12 cellular contexts compared by ENCODE assay signal in the genomic region with DNA sequence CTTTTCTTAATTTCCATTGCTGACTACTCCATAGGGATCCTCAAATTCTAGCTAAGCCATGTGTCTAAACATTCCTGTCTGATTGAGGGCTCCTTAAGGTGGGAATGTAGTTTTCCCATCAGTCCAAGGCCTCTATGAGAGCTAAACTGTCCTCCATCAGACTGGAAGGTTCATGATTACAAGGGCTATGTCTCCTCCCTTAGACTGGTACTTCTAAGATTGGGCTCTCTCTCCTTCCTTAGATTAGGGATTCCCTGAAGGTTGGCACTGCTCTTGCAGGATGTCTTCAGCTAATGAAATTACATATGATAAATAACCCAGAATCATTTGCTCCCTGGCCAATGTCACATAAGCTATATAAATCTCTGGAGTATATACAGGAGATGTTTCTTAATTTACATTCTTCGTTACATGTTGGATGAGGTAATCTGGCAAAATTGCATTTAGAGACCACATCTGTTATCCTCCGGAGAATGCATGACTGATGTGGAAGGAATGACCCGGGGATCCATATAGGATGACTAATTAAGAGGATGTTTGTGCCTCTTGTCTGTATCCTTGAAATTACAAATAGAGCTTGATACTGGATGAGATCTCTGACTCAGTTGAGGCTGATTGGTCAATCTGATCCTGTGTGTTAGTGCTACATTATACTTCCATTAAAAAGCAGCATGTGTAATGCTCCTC.
DNase-seq lines count a peak whose midpoint lies in the region; ATAC-seq lines count a peak whose summit lies in the region.
"Had no signal": no experiment of that assay in that cellular context is flagged by ENCODE, and none has a peak within 500 bp of the region (broad histone marks: within the 10 kb centered on the region; RNA-seq: fewer than 3 reads in every experiment).

No MANE protein-coding gene starts in this region.

- peak; percentile 11 for DNase-seq in DMS 273 (lab: John Stamatoyannopoulos, UW; ENCODE audit: unreplicated experiment)
- DNase-seq in DMS 273 treated with DMSO at 0.1 percent for 48 hours (lab: John Stamatoyannopoulos, UW), result no peak
- peak; percentile 90 to 95 for DNase-seq in SW 1271 (lab: John Stamatoyannopoulos, UW)
- DNase-seq in fibroblast of the conjunctiva (ENCODE audit: low read depth), result peak; percentile 92
- peak; percentile 91 for DNase-seq in stromal cell of bone marrow (ENCODE audit: low read depth)
- no peak for DNase-seq in NCI-H69 (lab: John Stamatoyannopoulos, UW)
- no peak for DNase-seq in DMS53 treated with DMSO at 0.1 percent for 48 hours (lab: John Stamatoyannopoulos, UW; ENCODE audit: unreplicated experiment)
- DNase-seq: activated T-cell treated with anti-CD3 and anti-CD28 coated beads, Interleukin-2, amount 50 U/mL, for 4 hours; NCI-H1436 treated with DMSO at 0.1 percent for 48 hours; stimulated activated CD4-positive, alpha-beta T cell treated with anti-CD3 and anti-CD28 coated beads, Interleukin-1b, Interleukin-23, amount 100 ng/mL, for 48 hours; stimulated activated naive CD8-positive, alpha-beta T cell treated with anti-CD3 and anti-CD28 coated beads, Interleukin-15, amount 100 ng/mL, for 72 hours had no signal

- ATAC-seq in HG02610 (IDR thresholded peaks at IDR 0.05; ENCODE audit: unreplicated experiment), result no peak
- ATAC-seq: activated T-cell treated with anti-CD3 and anti-CD28 coated beads, Interleukin-2, amount 50 U/mL, for 4 hours; stimulated activated naive CD8-positive, alpha-beta T cell treated with anti-CD3 and anti-CD28 coated beads, Interleukin-15, amount 100 ng/mL, for 72 hours had no signal

Comparison
In these comparisons a context has a peak if more than half of its experiments do, and no peak if none do; other contexts are left out.
1. DNase-seq: peak in DMS 273 (single experiment), SW 1271 (2 of 2), fibroblast of the conjunctiva (single experiment) and stromal cell of bone marrow (single experiment); none in DMS 273 treated with DMSO at 0.1 percent for 48 hours (single experiment), NCI-H69 (single experiment) and DMS53 treated with DMSO at 0.1 percent for 48 hours (single experiment).